8 cellular contexts compared by ENCODE assay signal in the genomic region with DNA sequence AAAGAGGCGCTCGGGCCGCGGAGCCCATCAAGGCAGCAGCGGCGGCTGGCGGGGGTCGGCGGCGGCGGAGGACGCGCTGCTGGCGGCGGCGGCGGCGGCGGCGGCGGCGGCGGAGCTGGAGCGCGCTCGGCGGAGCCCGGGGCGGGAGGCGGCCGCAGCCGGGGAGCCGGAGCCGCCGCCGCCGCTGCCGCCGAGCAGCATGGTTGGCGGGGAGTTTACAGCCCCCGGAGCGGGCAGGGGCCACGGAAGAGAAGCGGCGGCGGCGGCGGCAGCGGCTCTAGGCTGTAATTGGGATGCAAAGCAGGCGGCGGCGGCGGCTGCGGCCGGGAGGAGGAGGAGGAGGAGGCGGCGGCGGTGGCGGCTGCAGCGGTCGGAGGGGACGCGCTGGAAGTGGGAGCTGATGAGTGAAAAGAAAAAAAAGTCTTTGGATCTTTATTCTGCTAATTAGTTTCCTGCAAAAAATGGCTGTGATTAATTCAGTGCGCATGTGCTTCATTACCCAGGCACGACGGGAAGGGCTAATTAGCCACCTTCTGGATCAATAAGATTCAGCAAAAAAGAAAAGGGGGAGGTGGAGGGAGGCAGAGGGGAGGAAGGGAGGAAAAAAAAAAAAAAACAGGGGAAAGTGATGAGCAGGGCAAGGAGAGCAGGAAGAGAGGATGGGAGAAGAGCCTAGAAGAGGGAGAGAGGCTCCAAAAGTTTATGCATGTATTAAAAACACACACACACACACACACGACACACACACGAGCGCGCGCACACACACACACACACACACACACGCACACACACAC. TPM values are rescaled to one million over a fixed set of nuclear protein-coding genes. Genes with fewer than 3 reads are reported as not detected.
A peak's percentile ranks its signal among the peaks of the same experiment; 100 is the strongest.
DNase-seq lines count a peak whose midpoint lies in the region; TF ChIP-seq lines count a peak whose summit lies in the region.

No MANE protein-coding gene starts in this region.

- no peak overlapping the region for H3K18ac ChIP-seq in H9 (ENCODE audit: insufficient read length, low read depth, low read length)

- H3K23ac ChIP-seq in H9 (ENCODE audit: insufficient read length, low read depth, low read length), result no peak overlapping the region

- no peak overlapping the region for H4K8ac ChIP-seq in H9 (replicated peaks; ENCODE audit: insufficient read length, low read depth, low read length)

- H3K4me1 ChIP-seq in H9 (ENCODE audit: insufficient read depth, low read length), result peaks cover 6% of the 10 kb centered on the region
- peaks cover 33% of the 10 kb centered on the region for H3K4me1 ChIP-seq in cardiac muscle cell (ENCODE audit: low read depth)
- H3K4me1 ChIP-seq in prostate gland (replicated peaks), result peaks cover 9% of the 10 kb centered on the region

- no peak overlapping the region for H2BK12ac ChIP-seq in H9 (ENCODE audit: insufficient read length, low read depth, low read length)

- H3K4me2 ChIP-seq in H9 (ENCODE audit: insufficient read depth, insufficient read length, low read length), result peak overlapping the region; percentile 83

- H2BK20ac ChIP-seq in H9 (ENCODE audit: low read depth, low read length, poor library complexity, severe bottlenecking), result no peak overlapping the region

- no peak overlapping the region for H2BK15ac ChIP-seq in H9 (ENCODE audit: low read depth, low read length)

- H3K79me1 ChIP-seq in H9 (ENCODE audit: insufficient read depth, low read depth, low read length, poor library complexity, severe bottlenecking), result no peaks in the 10 kb centered on the region

- H3K79me2 ChIP-seq in H9 (ENCODE audit: insufficient read depth, low read length), result no peaks in the 10 kb centered on the region

- no peak overlapping the region for H3K56ac ChIP-seq in H9 (ENCODE audit: insufficient read length, low read depth, low read length)

- no peak for TF ChIP-seq POLR2A in prostate gland (IDR thresholded peaks at IDR 0.05)

- no peaks in the 10 kb centered on the region for H3K9me3 ChIP-seq in H9 (ENCODE audit: control insufficient read depth, low read depth, low read length)
- no peaks in the 10 kb centered on the region for H3K9me3 ChIP-seq in cardiac muscle cell (ENCODE audit: low read depth)
- H3K9me3 ChIP-seq in prostate gland, result no peaks in the 10 kb centered on the region

- H3K4ac ChIP-seq in H9 (ENCODE audit: low read depth, low read length), result no peak overlapping the region

- no peak overlapping the region for H2AK5ac ChIP-seq in H9 (ENCODE audit: insufficient read length, low read length)

- no peaks in the 10 kb centered on the region; a peak in 1 of 5 replicates for H3K9me3 Mint-ChIP-seq in H9
- H3K9me3 Mint-ChIP-seq in activated T-helper 1 cell treated with anti-CD3 and anti-CD28 coated beads, Interleukin-12 subunit alpha, Interleukin-12 subunit beta, Interleukin-2, Interleukin-4 antibody, amounts not matched to agents 30 ng/mL and 10 ng/mL and 1 ng/mL, durations not matched to agents 14 hours and 24 hours and 36 hours, result no peaks in the 10 kb centered on the region

- peaks cover 0 to 2% (median 0%) of the 10 kb centered on the region in 3 experiments; a peak in 1 of 7 replicates for H3K36me3 Mint-ChIP-seq in H9 (ENCODE audit: insufficient read depth in 1 of 3, low read depth in 3 of 3)
- peaks cover 2% of the 10 kb centered on the region for H3K36me3 Mint-ChIP-seq in activated T-helper 1 cell treated with anti-CD3 and anti-CD28 coated beads, Interleukin-12 subunit alpha, Interleukin-12 subunit beta, Interleukin-2, Interleukin-4 antibody, amounts not matched to agents 30 ng/mL and 10 ng/mL and 1 ng/mL, durations not matched to agents 14 hours and 24 hours and 36 hours (ENCODE audit: low read depth)

- H3K27ac Mint-ChIP-seq in H9, result no peak overlapping the region
- H3K27ac Mint-ChIP-seq in activated T-helper 1 cell treated with anti-CD3 and anti-CD28 coated beads, Interleukin-12 subunit alpha, Interleukin-12 subunit beta, Interleukin-2, Interleukin-4 antibody, amounts not matched to agents 30 ng/mL and 10 ng/mL and 1 ng/mL, durations not matched to agents 14 hours and 24 hours and 36 hours, result no peak overlapping the region

- H3K9ac ChIP-seq in H9 (ENCODE audit: extremely low read depth, insufficient read length, low read length), result no peak overlapping the region

- no peak overlapping the region for H3T11ph ChIP-seq in H9 (ENCODE audit: low read length)

- H4K20me1 ChIP-seq in H9 (ENCODE audit: control insufficient read depth, insufficient read depth, insufficient read length), result no peaks in the 10 kb centered on the region

- peaks cover 41 to 71% of the 10 kb centered on the region in 2 experiments for H3K4me1 Mint-ChIP-seq in H9
- peaks cover 20% of the 10 kb centered on the region for H3K4me1 Mint-ChIP-seq in activated T-helper 1 cell treated with anti-CD3 and anti-CD28 coated beads, Interleukin-12 subunit alpha, Interleukin-12 subunit beta, Interleukin-2, Interleukin-4 antibody, amounts not matched to agents 30 ng/mL and 10 ng/mL and 1 ng/mL, durations not matched to agents 14 hours and 24 hours and 36 hours (ENCODE audit: low read depth)

- H3K27me3 ChIP-seq in H9 (ENCODE audit: insufficient read depth, low read length) (peaks cover 45% of the 10 kb centered on the region), cardiac muscle cell (peaks cover 82% of the 10 kb centered on the region), prostate gland (replicated peaks; ENCODE audit: insufficient read depth) (no peaks in the 10 kb centered on the region)

- peak overlapping the region; percentile 65 to 83 for H3K4me3 Mint-ChIP-seq in H9
- peak overlapping the region; percentile 77 for H3K4me3 Mint-ChIP-seq in activated T-helper 1 cell treated with anti-CD3 and anti-CD28 coated beads, Interleukin-12 subunit alpha, Interleukin-12 subunit beta, Interleukin-2, Interleukin-4 antibody, amounts not matched to agents 30 ng/mL and 10 ng/mL and 1 ng/mL, durations not matched to agents 14 hours and 24 hours and 36 hours

- H3K23me2 ChIP-seq in H9 (ENCODE audit: insufficient read length, low read depth, low read length, poor library complexity, severe bottlenecking), result peaks cover 5% of the 10 kb centered on the region

- WGBS in H9 (ENCODE audit: extremely low coverage, insufficient read length, low lambda C conversion rate), result no CpG with 5 or more reads among the region's 72 CpGs
- WGBS in prostate gland, result under 1% methylated on average over 52 of the region's 72 CpGs

- H3K14ac ChIP-seq in H9 (ENCODE audit: insufficient read depth, low read length), result no peak overlapping the region

- peaks cover 52% of the 10 kb centered on the region for H3K27me3 Mint-ChIP-seq in H9 (ENCODE audit: low read depth)
- peaks cover 45% of the 10 kb centered on the region for H3K27me3 Mint-ChIP-seq in activated T-helper 1 cell treated with anti-CD3 and anti-CD28 coated beads, Interleukin-12 subunit alpha, Interleukin-12 subunit beta, Interleukin-2, Interleukin-4 antibody, amounts not matched to agents 30 ng/mL and 10 ng/mL and 1 ng/mL, durations not matched to agents 14 hours and 24 hours and 36 hours (ENCODE audit: insufficient read depth)

- no peak overlapping the region for H4K5ac ChIP-seq in H9 (ENCODE audit: insufficient read length, low read depth, low read length)

- H2BK120ac ChIP-seq in H9 (ENCODE audit: low read depth, low read length, poor library complexity, severe bottlenecking), result no peak overlapping the region

- intact Hi-C loops in activated T-helper 1 cell treated with anti-CD3 and anti-CD28 coated beads, Interleukin-12 subunit alpha, Interleukin-12 subunit beta, Interleukin-2, Interleukin-4 antibody, amounts not matched to agents 30 ng/mL and 10 ng/mL and 1 ng/mL, durations not matched to agents 14 hours and 24 hours and 36 hours (cut with micrococcal nuclease), result loop anchor here (10.0 kb wide), 3 partner anchors 214 to 584 kb away; no protein-coding TSS in a partner anchor
- intact Hi-C loops in prostate gland (cut with DNase I), result no loop called here

- no peak overlapping the region for H2AFZ ChIP-seq in H9 (ENCODE audit: low read length)

- H3K36me3 ChIP-seq in cardiac muscle cell (no peaks in the 10 kb centered on the region), prostate gland (no peaks in the 10 kb centered on the region)

- no peak overlapping the region for H2BK5ac ChIP-seq in H9 (ENCODE audit: insufficient read length, low read length)

- H3K4me3 ChIP-seq in cardiac muscle cell (peak overlapping the region; percentile 99), prostate gland (peak overlapping the region; percentile 62 to 87)

- no peak for TF ChIP-seq CTCF in H9 (conservative IDR thresholded peaks at IDR 0.05)
- TF ChIP-seq CTCF in cardiac muscle cell (IDR thresholded peaks at IDR 0.05; ENCODE audit: low read depth, low read length), result no peak
- TF ChIP-seq CTCF in prostate gland (IDR thresholded peaks at IDR 0.05), result no peak

- peak; percentile 53 for DNase-seq in NCI-H510A treated with DMSO at 0.1 percent for 48 hours (lab: John Stamatoyannopoulos, UW)
- DNase-seq in NCI-H510A (lab: John Stamatoyannopoulos, UW), result no peak
- DNase-seq in H9, result no peak
- DNase-seq in NCI-H1105 (lab: John Stamatoyannopoulos, UW), result peak; percentile 50
- DNase-seq in activated T-helper 1 cell treated with anti-CD3 and anti-CD28 coated beads, Interleukin-12 subunit alpha, Interleukin-12 subunit beta, Interleukin-2, Interleukin-4 antibody, amounts not matched to agents 30 ng/mL and 10 ng/mL and 1 ng/mL, durations not matched to agents 14 hours and 24 hours and 36 hours (ENCODE audit: low spot score), result no peak
- peak; percentile 68 to 72 for DNase-seq in cardiac muscle cell (ENCODE audit: low read depth in 1 of 2, low spot score in 1 of 2)
- no peak for DNase-seq in prostate gland (ENCODE audit: low spot score)
- no peak for DNase-seq in cortex of kidney (lab: John Stamatoyannopoulos, UW)

- H3K27ac ChIP-seq in H9 (ENCODE audit: insufficient read length, low read depth, low read length) (no peak overlapping the region), cardiac muscle cell (peak overlapping the region; percentile 52), prostate gland (peak overlapping the region; percentile 97 to 100)

- H4K91ac ChIP-seq in H9 (ENCODE audit: insufficient read length, low read depth, low read length), result no peak overlapping the region

RNA-seq across cellular contexts. Expression of a gene that starts 10.9 kb away (rescaled TPM):
- 1.1 and 1.5 TPM in 2 replicates for total RNA-seq in H9 (2021)
- 0.34 TPM in 2 replicates for total RNA-seq in activated T-helper 1 cell treated with anti-CD3 and anti-CD28 coated beads, Interleukin-12 subunit alpha, Interleukin-12 subunit beta, Interleukin-2, Interleukin-4 antibody, amounts not matched to agents 30 ng/mL and 10 ng/mL and 1 ng/mL, durations not matched to agents 14 hours and 24 hours and 36 hours
- total RNA-seq in cardiac muscle cell, result 6.6 and 12.2 TPM in 2 replicates
- 6.7 and 8.4 TPM in 2 replicates for polyA plus RNA-seq in cardiac muscle cell
- total RNA-seq in prostate gland, result 10 to 100 TPM; 51.1 to 53.9 TPM

Comparison
In these comparisons a context has a peak if more than half of its experiments do, and no peak if none do; other contexts are left out.
1. DNase-seq: peak in NCI-H510A treated with DMSO at 0.1 percent for 48 hours (single experiment), NCI-H1105 (single experiment) and cardiac muscle cell (2 of 2); none in NCI-H510A (single experiment), H9 (single experiment), activated T-helper 1 cell treated with anti-CD3 and anti-CD28 coated beads, Interleukin-12 subunit alpha, Interleukin-12 subunit beta, Interleukin-2, Interleukin-4 antibody, amounts not matched to agents 30 ng/mL and 10 ng/mL and 1 ng/mL, durations not matched to agents 14 hours and 24 hours and 36 hours (single experiment), prostate gland (single experiment) and cortex of kidney (single experiment).